11 cellular contexts compared by ENCODE assay signal in the genomic region with DNA sequence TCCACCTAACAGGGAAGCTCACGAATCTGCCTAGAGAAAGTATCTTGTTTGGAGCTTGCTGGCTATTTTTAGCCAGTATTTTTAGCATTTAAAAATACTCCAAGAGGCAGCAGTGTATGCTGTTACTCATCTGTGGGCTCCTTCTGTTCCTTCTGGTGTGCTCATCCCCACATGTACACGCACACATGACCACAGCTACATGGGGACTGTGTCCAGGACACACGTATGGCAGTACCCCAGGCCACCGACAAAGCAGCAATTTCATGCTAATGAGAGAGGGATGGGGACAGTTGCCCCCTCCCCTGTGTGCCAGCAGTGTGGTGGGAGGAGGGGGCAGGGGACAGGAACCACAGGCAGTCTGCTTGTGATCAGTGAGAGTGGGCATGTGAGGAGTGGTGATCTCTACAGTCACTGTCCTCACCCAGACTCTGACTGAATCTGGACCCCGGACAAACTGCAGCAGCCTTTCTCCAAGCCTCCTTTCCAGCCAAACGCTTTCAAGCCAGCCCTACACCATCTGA. TPM values are rescaled to one million over a fixed set of nuclear protein-coding genes. Genes with fewer than 3 reads are reported as not detected.
DNase-seq lines count a peak whose midpoint lies in the region; ATAC-seq and TF ChIP-seq lines count a peak whose summit lies in the region.
"Had no signal": no experiment of that assay in that cellular context is flagged by ENCODE, and none has a peak within 500 bp of the region (broad histone marks: within the 10 kb centered on the region; RNA-seq: fewer than 3 reads in every experiment).

No MANE protein-coding gene starts in this region.

- no peak for TF ChIP-seq EP300 in SK-N-SH (IDR thresholded peaks at IDR 0.05; ENCODE audit: borderline replicate concordance in 1 of 2, low read depth in 1 of 2, low read length in 1 of 2)

- no peak overlapping the region for H2AFZ ChIP-seq in SK-N-SH (ENCODE audit: low read depth)

- no peak for TF ChIP-seq CTCF in SK-N-SH (IDR thresholded peaks at IDR 0.05)
- TF ChIP-seq CTCF in colonic mucosa (IDR thresholded peaks at IDR 0.05) = no peak
- TF ChIP-seq CTCF in tibial artery (IDR thresholded peaks at IDR 0.05) = peak in 1 of 2 experiments; percentile 40

- no peak for DNase-seq in SK-N-SH
- no peak for DNase-seq in colonic mucosa
- DNase-seq in tibial artery = peak in 1 of 2 donors; percentile 69
- no peak for DNase-seq in kidney tubule cell (ENCODE audit: low spot score)
- DNase-seq in cerebellum (ENCODE audit: low spot score) = no peak
- DNase-seq in SW480 (ENCODE audit: low spot score) = no peak
- DNase-seq: ACHN, activated B cell treated with CpG ODN at 0.5 μM for 24 hours had no signal

- POLR2A ChIA-PET in SK-N-SH (lab: Yijun Ruan, JAX) = no interaction called here

- WGBS in SK-N-SH (ENCODE audit: low lambda C conversion rate) = 90% methylated on average over 6 of the region's 6 CpGs

- H3K9me2 ChIP-seq in SK-N-SH = no peaks in the 10 kb centered on the region

- peaks cover 42 to 79% of the 10 kb centered on the region in 2 experiments; a peak in 3 of 4 replicates for H3K4me1 ChIP-seq in SK-N-SH (ENCODE audit: control insufficient read depth in 1 of 2, insufficient read depth in 2 of 2, low read depth in 1 of 2, low read length in 1 of 2)
- H3K4me1 ChIP-seq in colonic mucosa = peaks cover 21% of the 10 kb centered on the region
- peaks cover 54 to 66% of the 10 kb centered on the region in 2 donors for H3K4me1 ChIP-seq in mucosa of rectum (ENCODE audit: control insufficient read depth in 2 of 2, insufficient read depth in 2 of 2, low read length in 2 of 2)
- peaks cover 3 to 97% (median 74%) of the 10 kb centered on the region in 4 donors for H3K4me1 ChIP-seq in tibial artery

- no peak overlapping the region for H3K27ac ChIP-seq in SK-N-SH (ENCODE audit: low read depth in 2 of 2, low read length in 1 of 2)
- peak overlapping the region; percentile 70 for H3K27ac ChIP-seq in colonic mucosa
- H3K27ac ChIP-seq in mucosa of rectum (ENCODE audit: low read depth in 2 of 2, low read length in 2 of 2) = peak overlapping the region; percentile 44 to 93
- H3K27ac ChIP-seq in tibial artery = peak overlapping the region; percentile 59 to 78

- H3K27me3 ChIP-seq in SK-N-SH (ENCODE audit: insufficient read depth) (no peaks in the 10 kb centered on the region), colonic mucosa (no peaks in the 10 kb centered on the region), mucosa of rectum (ENCODE audit: control insufficient read depth in 2 of 2, insufficient read depth in 2 of 2, low read length in 2 of 2) (peaks cover 4 to 13% of the 10 kb centered on the region in 2 donors), tibial artery (no peaks in the 10 kb centered on the region)
- H3K27me3 ChIP-seq: right lobe of liver had no signal

- CTCF ChIA-PET in SK-N-SH (lab: Yijun Ruan, JAX) = interaction anchor here (0.7 to 5.1 kb wide), 9 partner anchors 9 to 194 kb away, joined by 3 to 41 read pairs (median 9); partner anchors contain the start of gene USP2

- H3K4me2 ChIP-seq in SK-N-SH = 0 out of 2 replicates have a peak overlapping the region, but pooled peaks have one; percentile 61

- H4K20me1 ChIP-seq in SK-N-SH (ENCODE audit: insufficient read depth) = no peaks in the 10 kb centered on the region

- no peak overlapping the region for H3K9ac ChIP-seq in SK-N-SH
- H3K9ac ChIP-seq in colonic mucosa (ENCODE audit: low read depth in 2 of 2, low read length in 2 of 2) = peak overlapping the region; percentile 31 to 40
- peak overlapping the region in 1 of 2 donors; percentile 30 for H3K9ac ChIP-seq in mucosa of rectum (ENCODE audit: low read depth in 1 of 2, low read length in 2 of 2)

- no peaks in the 10 kb centered on the region for H3K79me2 ChIP-seq in SK-N-SH (ENCODE audit: insufficient read depth)

- intact Hi-C loops in colonic mucosa (cut with DNase I) = no loop called here
- intact Hi-C loops in tibial artery (cut with DNase I; ENCODE audit: low total_unique reads) = no loop called here

- H3K4me3 ChIP-seq in SK-N-SH (ENCODE audit: low read depth in 2 of 2, low read length in 1 of 2) (no peak overlapping the region), colonic mucosa (no peak overlapping the region), mucosa of rectum (ENCODE audit: low read length in 2 of 2) (peak overlapping the region; percentile 27 to 32), tibial artery (peak overlapping the region; percentile 56 to 58)

- TF ChIP-seq RAD21 in SK-N-SH (IDR thresholded peaks at IDR 0.05; ENCODE audit: low read length) = no peak

- peaks cover 21% of the 10 kb centered on the region for H3F3A ChIP-seq in SK-N-SH (replicated peaks; ENCODE audit: insufficient read depth)

- H3K36me3 ChIP-seq in SK-N-SH (replicated peaks in 1 of 2; ENCODE audit: control insufficient read depth in 1 of 2, insufficient read depth in 2 of 2, low read length in 1 of 2) = no peaks in the 10 kb centered on the region
- H3K36me3 ChIP-seq in colonic mucosa = no peaks in the 10 kb centered on the region
- H3K36me3 ChIP-seq in mucosa of rectum (ENCODE audit: control insufficient read depth in 2 of 2, insufficient read depth in 2 of 2, low read length in 2 of 2) = no peaks in the 10 kb centered on the region
- H3K36me3 ChIP-seq in tibial artery = no peaks in the 10 kb centered on the region

- ATAC-seq in SK-N-SH treated with all-trans-retinoic acid at 6 μM for 48 hours = no peak
- ATAC-seq: right lobe of liver had no signal

- H3K9me3 ChIP-seq in SK-N-SH = no peaks in the 10 kb centered on the region
- no peaks in the 10 kb centered on the region for H3K9me3 ChIP-seq in colonic mucosa
- no peaks in the 10 kb centered on the region for H3K9me3 ChIP-seq in mucosa of rectum (ENCODE audit: control insufficient read depth in 2 of 2, low read length in 2 of 2)
- no peaks in the 10 kb centered on the region for H3K9me3 ChIP-seq in tibial artery
- H3K9me3 ChIP-seq: right lobe of liver had no signal

TF ChIP-seq in SK-N-SH, 30 proteins besides CTCF, POLR2A, EP300 and RAD21 (continues in another document):
- TF ChIP-seq FOSL2 (IDR thresholded peaks at IDR 0.05; ENCODE audit: borderline replicate concordance, low read depth) (no peak), TAF1 (IDR thresholded peaks at IDR 0.05; ENCODE audit: borderline replicate concordance, low read depth, low read length) (no peak), MXI1 (IDR thresholded peaks at IDR 0.05; ENCODE audit: low read depth, low read length) (no peak), CHD2 (IDR thresholded peaks at IDR 0.05; ENCODE audit: low read length, partially characterized antibody) (no peak), RFX5 (IDR thresholded peaks at IDR 0.05; ENCODE audit: low read length) (no peak), RXRA (IDR thresholded peaks at IDR 0.05; ENCODE audit: borderline replicate concordance, low read depth) (no peak)
- TF ChIP-seq, protein P1, sequence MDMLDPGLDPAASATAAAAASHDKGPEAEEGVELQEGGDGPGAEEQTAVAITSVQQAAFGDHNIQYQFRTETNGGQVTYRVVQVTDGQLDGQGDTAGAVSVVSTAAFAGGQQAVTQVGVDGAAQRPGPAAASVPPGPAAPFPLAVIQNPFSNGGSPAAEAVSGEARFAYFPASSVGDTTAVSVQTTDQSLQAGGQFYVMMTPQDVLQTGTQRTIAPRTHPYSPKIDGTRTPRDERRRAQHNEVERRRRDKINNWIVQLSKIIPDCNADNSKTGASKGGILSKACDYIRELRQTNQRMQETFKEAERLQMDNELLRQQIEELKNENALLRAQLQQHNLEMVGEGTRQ (IDR thresholded peaks at IDR 0.05; ENCODE audit: borderline replicate concordance, low read depth, low read length) = no peak

TF ChIP-seq in SK-N-SH treated with all-trans-retinoic acid at 6 μM for 48 hours, 23 proteins besides CTCF, POLR2A, EP300 and RAD21 (continues in another document):
- no peak for TF ChIP-seq ISL1 (CRISPR knock-in tag; IDR thresholded peaks at IDR 0.05)
- no peak for TF ChIP-seq SNAI2 (CRISPR knock-in tag; IDR thresholded peaks at IDR 0.05)
- TF ChIP-seq BACH2 (CRISPR knock-in tag; IDR thresholded peaks at IDR 0.05; ENCODE audit: borderline replicate concordance) = no peak
- TF ChIP-seq, protein P2, sequence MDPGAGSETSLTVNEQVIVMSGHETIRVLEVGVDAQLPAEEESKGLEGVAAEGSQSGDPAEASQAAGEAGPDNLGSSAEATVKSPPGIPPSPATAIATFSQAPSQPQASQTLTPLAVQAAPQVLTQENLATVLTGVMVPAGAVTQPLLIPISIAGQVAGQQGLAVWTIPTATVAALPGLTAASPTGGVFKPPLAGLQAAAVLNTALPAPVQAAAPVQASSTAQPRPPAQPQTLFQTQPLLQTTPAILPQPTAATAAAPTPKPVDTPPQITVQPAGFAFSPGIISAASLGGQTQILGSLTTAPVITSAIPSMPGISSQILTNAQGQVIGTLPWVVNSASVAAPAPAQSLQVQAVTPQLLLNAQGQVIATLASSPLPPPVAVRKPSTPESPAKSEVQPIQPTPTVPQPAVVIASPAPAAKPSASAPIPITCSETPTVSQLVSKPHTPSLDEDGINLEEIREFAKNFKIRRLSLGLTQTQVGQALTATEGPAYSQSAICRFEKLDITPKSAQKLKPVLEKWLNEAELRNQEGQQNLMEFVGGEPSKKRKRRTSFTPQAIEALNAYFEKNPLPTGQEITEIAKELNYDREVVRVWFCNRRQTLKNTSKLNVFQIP (CRISPR knock-in tag; IDR thresholded peaks at IDR 0.05; ENCODE audit: borderline replicate concordance, low read depth) = no peak
- TF ChIP-seq OSR1 (CRISPR knock-in tag; IDR thresholded peaks at IDR 0.05) = no peak
- TF ChIP-seq ESRRG (CRISPR knock-in tag; IDR thresholded peaks at IDR 0.05) = no peak

RNA-seq across cellular contexts. Expression of gene USP2, which starts 16.4 kb away (rescaled TPM):
- polyA plus RNA-seq in SK-N-SH (2012; rRNA removed) = 0.81 and 0.97 TPM in 2 replicates
- polyA plus RNA-seq in SK-N-SH (2012; cell fraction: cytosol; rRNA removed) = 0.46 and 0.60 TPM in 2 replicates
- polyA plus RNA-seq in SK-N-SH (2012; cell fraction: nucleus; rRNA removed) = 1.6 TPM in 2 replicates
- total RNA-seq in colonic mucosa (10 to 100 TPM in 1 of 2 donors, 1 to 10 TPM in 1; 7.9 to 11.6 TPM), cerebellum (1.1 TPM)

RNA-seq across cellular contexts. Expression of gene MFRP, which starts 18.6 kb away (rescaled TPM):
- polyA plus RNA-seq in SK-N-SH (2012; rRNA removed) = not detected in 2 replicates
- polyA plus RNA-seq in SK-N-SH (2012; cell fraction: cytosol; rRNA removed) = not detected in 2 replicates
- polyA plus RNA-seq in SK-N-SH (2012; cell fraction: nucleus; rRNA removed) = not detected in 2 replicates
- not detected for total RNA-seq in colonic mucosa
- total RNA-seq in cerebellum = not detected
- total RNA-seq: activated B cell treated with CpG ODN at 0.5 μM for 24 hours, right lobe of liver had no signal

RNA-seq across cellular contexts. Expression of gene C1QTNF5, which starts 24.4 kb away (rescaled TPM):
- polyA plus RNA-seq in SK-N-SH (2012; rRNA removed) = 0.71 and 0.76 TPM in 2 replicates
- 0.53 and 0.84 TPM in 2 replicates for polyA plus RNA-seq in SK-N-SH (2012; cell fraction: cytosol; rRNA removed)
- 1.2 and 1.4 TPM in 2 replicates for polyA plus RNA-seq in SK-N-SH (2012; cell fraction: nucleus; rRNA removed)
- total RNA-seq in colonic mucosa (1 to 10 TPM; 5.3 to 8.7 TPM), cerebellum (3.4 TPM)
- total RNA-seq: activated B cell treated with CpG ODN at 0.5 μM for 24 hours had no signal

RNA-seq across cellular contexts. Expression of gene RNF26, which starts 30.8 kb away (rescaled TPM):
- polyA plus RNA-seq in SK-N-SH (2012; rRNA removed) = 26.6 and 31.9 TPM in 2 replicates
- 14.5 and 21.8 TPM in 2 replicates for polyA plus RNA-seq in SK-N-SH (2012; cell fraction: cytosol; rRNA removed)
- 10.4 and 12.2 TPM in 2 replicates for polyA plus RNA-seq in SK-N-SH (2012; cell fraction: nucleus; rRNA removed)
- total RNA-seq in colonic mucosa = 10 to 100 TPM; 22.9 to 46.6 TPM
- total RNA-seq in cerebellum = 3.8 TPM

RNA-seq across cellular contexts. Expression of gene MCAM, which starts 48.2 kb away (rescaled TPM):
- 22.8 and 28.4 TPM in 2 replicates for polyA plus RNA-seq in SK-N-SH (2012; rRNA removed)
- polyA plus RNA-seq in SK-N-SH (2012; cell fraction: cytosol; rRNA removed) = 10.9 and 18.9 TPM in 2 replicates
- polyA plus RNA-seq in SK-N-SH (2012; cell fraction: nucleus; rRNA removed) = 16.4 and 31.7 TPM in 2 replicates
- 10 to 100 TPM in 1 of 2 donors, 1 to 10 TPM in 1; 5.4 to 36.9 TPM for total RNA-seq in colonic mucosa
- 12.1 TPM for total RNA-seq in cerebellum

Comparison
In these comparisons a context has a peak if more than half of its experiments do, and no peak if none do; other contexts are left out.
1. H3K27ac ChIP-seq: peak in colonic mucosa (single experiment), mucosa of rectum (2 of 2) and tibial artery (2 of 2); none in SK-N-SH (0 of 2).
2. H3K4me3 ChIP-seq: peak in mucosa of rectum (2 of 2) and tibial artery (2 of 2); none in SK-N-SH (0 of 2) and colonic mucosa (single experiment).